In genomic region chr4:124262211-124263179, GRCh38 we compare ENCODE assay signal across 8 cellular contexts.
DNase-seq lines count a peak whose midpoint lies in the region; ATAC-seq and TF ChIP-seq lines count a peak whose summit lies in the region.

No MANE protein-coding gene starts in this region.

- peak; percentile 83 for DNase-seq in EH (ENCODE audit: low read depth)
- peak; percentile 37 for DNase-seq in HS-5 (ENCODE audit: low read depth)
- DNase-seq in NOMO-1 treated with DMSO at 0.1 percent for 48 hours (lab: John Stamatoyannopoulos, UW; ENCODE audit: unreplicated experiment), result peak; percentile 68
- DNase-seq in activated T-cell treated with anti-CD3 and anti-CD28 coated beads, Interleukin-2, amount 50 U/mL, for 24 hours, result peak; percentile 30
- peak; percentile 70 for DNase-seq in foreskin melanocyte
- DNase-seq in omental fat pad (ENCODE audit: low spot score), result peak; percentile 26

- ATAC-seq in GM21423 (IDR thresholded peaks at IDR 0.05; ENCODE audit: unreplicated experiment), result peak; percentile 95
- peak; percentile 95 for ATAC-seq in omental fat pad (ENCODE audit: low FRiP score)
- no peak for ATAC-seq in GM19467 (IDR thresholded peaks at IDR 0.05; ENCODE audit: unreplicated experiment)

- H3K36me3 Mint-ChIP-seq in activated T-cell treated with anti-CD3 and anti-CD28 coated beads, Interleukin-2, amount 50 U/mL, for 24 hours (ENCODE audit: low read depth), result no peaks in the 10 kb centered on the region

- H3K4me3 Mint-ChIP-seq in activated T-cell treated with anti-CD3 and anti-CD28 coated beads, Interleukin-2, amount 50 U/mL, for 24 hours, result no peak overlapping the region

- H3K27ac Mint-ChIP-seq in activated T-cell treated with anti-CD3 and anti-CD28 coated beads, Interleukin-2, amount 50 U/mL, for 24 hours, result no peak overlapping the region

- TF ChIP-seq CTCF in omental fat pad (IDR thresholded peaks at IDR 0.05), result peak in 1 of 3 donors; percentile 7

- no peaks in the 10 kb centered on the region for H3K4me1 Mint-ChIP-seq in activated T-cell treated with anti-CD3 and anti-CD28 coated beads, Interleukin-2, amount 50 U/mL, for 24 hours (ENCODE audit: low read depth)

- no peaks in the 10 kb centered on the region for H3K9me3 Mint-ChIP-seq in activated T-cell treated with anti-CD3 and anti-CD28 coated beads, Interleukin-2, amount 50 U/mL, for 24 hours

- no peaks in the 10 kb centered on the region for H3K27me3 Mint-ChIP-seq in activated T-cell treated with anti-CD3 and anti-CD28 coated beads, Interleukin-2, amount 50 U/mL, for 24 hours

Comparison
In these comparisons a context has a peak if more than half of its experiments do, and no peak if none do; other contexts are left out.
1. DNase-seq: peak in every context shown above with its lines; median percentile 83 in EH; 70 in foreskin melanocyte; 68 in NOMO-1 treated with DMSO at 0.1 percent for 48 hours; 37 in HS-5; 30 in activated T-cell treated with anti-CD3 and anti-CD28 coated beads, Interleukin-2, amount 50 U/mL, for 24 hours; 26 in omental fat pad.